In genomic region chr9:89531766-89532165, GRCh38 we compare ENCODE assay signal across 15 cellular contexts. TPM values are rescaled to one million over a fixed set of nuclear protein-coding genes. Genes with fewer than 3 reads are reported as not detected.
DNase-seq lines count a peak whose midpoint lies in the region; ATAC-seq, FAIRE-seq and TF ChIP-seq lines count a peak whose summit lies in the region.
"Had no signal": no experiment of that assay in that cellular context is flagged by ENCODE, and none has a peak within 500 bp of the region (broad histone marks: within the 10 kb centered on the region; RNA-seq: fewer than 3 reads in every experiment).

No MANE protein-coding gene starts in this region.

- no peak overlapping the region for H2AK5ac ChIP-seq in neuronal stem cell (ENCODE audit: low read depth, low read length)

- peak overlapping the region; percentile 94 for H3K27ac Mint-ChIP-seq in CD4-positive, alpha-beta T cell
- peak overlapping the region in 8 of 10 donors; percentile 58 to 95 (median 88) for H3K27ac Mint-ChIP-seq in naive thymus-derived CD8-positive, alpha-beta T cell

- H3K9ac ChIP-seq in neuronal stem cell (ENCODE audit: low read depth, low read length, poor library complexity): no peak overlapping the region
- H3K9ac ChIP-seq in colonic mucosa (ENCODE audit: low read depth in 2 of 2, low read length in 2 of 2): no peak overlapping the region

- no peak for TF ChIP-seq CTCF in CD4-positive, alpha-beta T cell (IDR thresholded peaks at IDR 0.05)
- TF ChIP-seq CTCF in colonic mucosa (IDR thresholded peaks at IDR 0.05): no peak

- no peaks in the 10 kb centered on the region for H3K79me1 ChIP-seq in neuronal stem cell (ENCODE audit: low read depth, low read length)

- H3K27me3 Mint-ChIP-seq in CD4-positive, alpha-beta T cell: no peaks in the 10 kb centered on the region
- H3K27me3 Mint-ChIP-seq in naive thymus-derived CD8-positive, alpha-beta T cell: no peaks in the 10 kb centered on the region

- CTCF ChIA-PET in CD4-positive, alpha-beta T cell (lab: Charles Lee): interaction anchor here (0.6 to 0.9 kb wide), 2 partner anchors 103 to 1334 kb away, joined by 3 read pairs; no protein-coding TSS in a partner anchor

- H3K4me3 Mint-ChIP-seq in CD4-positive, alpha-beta T cell: no peak overlapping the region
- peak overlapping the region in 6 of 10 donors; percentile 8 to 68 (median 38) for H3K4me3 Mint-ChIP-seq in naive thymus-derived CD8-positive, alpha-beta T cell

- no peaks in the 10 kb centered on the region for H3K27me3 ChIP-seq in CD4-positive, alpha-beta T cell (ENCODE audit: control insufficient read depth, insufficient read depth, low read length)
- H3K27me3 ChIP-seq in neuronal stem cell (ENCODE audit: control insufficient read depth in 3 of 3, insufficient read depth in 3 of 3, low read depth in 1 of 3, low read length in 3 of 3): peaks cover 0 to 14% (median 0%) of the 10 kb centered on the region in 3 experiments
- no peaks in the 10 kb centered on the region for H3K27me3 ChIP-seq in colonic mucosa
- H3K27me3 ChIP-seq: BE2C, MG63 had no signal

- ATAC-seq in CD4-positive, alpha-beta T cell (ENCODE audit: poor library complexity): no peak
- ATAC-seq in naive thymus-derived CD8-positive, alpha-beta T cell: no peak
- no peak for ATAC-seq in HG02840 (IDR thresholded peaks at IDR 0.05; ENCODE audit: low FRiP score, unreplicated experiment)

- H4K91ac ChIP-seq in neuronal stem cell (ENCODE audit: low read depth, low read length, poor library complexity): no peak overlapping the region

- no peaks in the 10 kb centered on the region for H3K9me3 Mint-ChIP-seq in CD4-positive, alpha-beta T cell
- peaks cover 0 to 7% (median 2%) of the 10 kb centered on the region in 9 donors for H3K9me3 Mint-ChIP-seq in naive thymus-derived CD8-positive, alpha-beta T cell

- peak; percentile 42 for FAIRE-seq in GM12892 (lab: Jason Lieb, UNC)
- FAIRE-seq: H54 had no signal

- H3K27ac ChIP-seq in CD4-positive, alpha-beta T cell (ENCODE audit: low read depth, low read length): no peak overlapping the region
- H3K27ac ChIP-seq in angular gyrus (ENCODE audit: low read depth, low read length) (peak overlapping the region; percentile 22), neuronal stem cell (replicated peaks; ENCODE audit: low read length) (no peak overlapping the region), colonic mucosa (no peak overlapping the region)

- H3K4ac ChIP-seq in neuronal stem cell (ENCODE audit: low read length): no peak overlapping the region

- no peaks in the 10 kb centered on the region for H3K36me3 ChIP-seq in neuronal stem cell (replicated peaks in 1 of 2; ENCODE audit: control insufficient read depth in 2 of 2, insufficient read depth in 2 of 2, low read length in 2 of 2)
- no peaks in the 10 kb centered on the region for H3K36me3 ChIP-seq in colonic mucosa
- H3K36me3 ChIP-seq: BE2C, MG63 had no signal

- WGBS in neuronal stem cell (ENCODE audit: extremely low coverage in 2 of 2, insufficient read length in 2 of 2, insufficient replicate concordance in 1 of 2), 2 donors: no CpG with 5 or more reads among the region's 4 CpGs

- TF ChIP-seq POLR2A in GM12892 (IDR thresholded peaks at IDR 0.05; ENCODE audit: low read depth, low read length): no peak

- intact Hi-C loops in CD4-positive, alpha-beta T cell (cut with DNase I, micrococcal nuclease): no loop called here
- intact Hi-C loops in colonic mucosa (cut with DNase I): no loop called here

- no peak overlapping the region for H3K18ac ChIP-seq in neuronal stem cell (ENCODE audit: low read length)

- POLR2A ChIA-PET in CD4-positive, alpha-beta T cell (lab: Charles Lee): interaction anchor here (1.1 to 3.2 kb wide), 3 partner anchors 9 to 41 kb away, joined by 7 to 13 read pairs (median 8); no protein-coding TSS in a partner anchor
- POLR2A ChIA-PET in naive thymus-derived CD8-positive, alpha-beta T cell (lab: Charles Lee): interaction anchor here (0.7 to 8.3 kb wide), 6 partner anchors 10 to 75 kb away, joined by 3 to 63 read pairs (median 4); no protein-coding TSS in a partner anchor

- H2BK15ac ChIP-seq in neuronal stem cell (ENCODE audit: low read length): no peak overlapping the region

- H3K4me1 ChIP-seq in neuronal stem cell (ENCODE audit: control insufficient read depth in 2 of 2, insufficient read depth in 1 of 2, low read depth in 1 of 2, low read length in 2 of 2): peaks cover 0 to 1% of the 10 kb centered on the region in 2 donors
- H3K4me1 ChIP-seq in colonic mucosa: no peaks in the 10 kb centered on the region

- DNase-seq in CD4-positive, alpha-beta T cell: no peak
- DNase-seq in GM12892 (ENCODE audit: insufficient read length) (no peak), neuronal stem cell (ENCODE audit: low spot score) (no peak), kidney glomerular epithelial cell (lab: John Stamatoyannopoulos, UW) (no peak), colonic mucosa (no peak)
- DNase-seq in naive thymus-derived CD8-positive, alpha-beta T cell: no peak
- DNase-seq: BE2C, KG1, MG63, NCI-H1092 treated with DMSO at 0.1 percent for 48 hours, NCI-H187, NCI-H446 had no signal

- H2BK12ac ChIP-seq in neuronal stem cell (ENCODE audit: low read length): no peak overlapping the region

- peaks cover 99% of the 10 kb centered on the region for H3K4me1 Mint-ChIP-seq in CD4-positive, alpha-beta T cell (ENCODE audit: low read depth)
- peaks cover 72 to 99% (median 98%) of the 10 kb centered on the region in 4 donors for H3K4me1 Mint-ChIP-seq in naive thymus-derived CD8-positive, alpha-beta T cell

- no peak overlapping the region for H2BK120ac ChIP-seq in neuronal stem cell (ENCODE audit: low read depth, low read length)

- H2AFZ ChIP-seq in neuronal stem cell (ENCODE audit: low read length): no peak overlapping the region

- no peaks in the 10 kb centered on the region for H3K36me3 Mint-ChIP-seq in CD4-positive, alpha-beta T cell (ENCODE audit: low read depth)
- peaks cover 0 to 5% (median 2%) of the 10 kb centered on the region in 3 donors for H3K36me3 Mint-ChIP-seq in naive thymus-derived CD8-positive, alpha-beta T cell

- no peak overlapping the region for H4K8ac ChIP-seq in neuronal stem cell (ENCODE audit: low read depth, low read length)

- no peaks in the 10 kb centered on the region for H3K9me3 ChIP-seq in CD4-positive, alpha-beta T cell (ENCODE audit: control insufficient read depth, low read length)
- peaks cover 0 to 3% of the 10 kb centered on the region in 2 donors for H3K9me3 ChIP-seq in neuronal stem cell (replicated peaks in 1 of 2; ENCODE audit: control insufficient read depth in 2 of 2, insufficient read depth in 1 of 2, low read depth in 1 of 2, low read length in 2 of 2)
- H3K9me3 ChIP-seq in colonic mucosa: no peaks in the 10 kb centered on the region
- H3K9me3 ChIP-seq: BE2C, MG63 had no signal

- H3K4me2 ChIP-seq in neuronal stem cell (ENCODE audit: insufficient read depth, low read length, poor library complexity, severe bottlenecking): no peak overlapping the region

- H3K14ac ChIP-seq in neuronal stem cell (ENCODE audit: low read length): no peak overlapping the region

- H3K23ac ChIP-seq in neuronal stem cell (ENCODE audit: low read depth, low read length, poor library complexity): no peak overlapping the region

- no peak overlapping the region for H2BK5ac ChIP-seq in neuronal stem cell (ENCODE audit: low read length)

- H3K4me3 ChIP-seq in neuronal stem cell (ENCODE audit: low read length in 2 of 2) (no peak overlapping the region), colonic mucosa (no peak overlapping the region)
- H3K4me3 ChIP-seq: MG63 had no signal

RNA-seq across cellular contexts. Expression of gene SEMA4D, which starts 33.9 kb away (rescaled TPM):
- 100 to 1,000 TPM; 399 to 430 TPM for total RNA-seq in CD4-positive, alpha-beta T cell
- polyA plus RNA-seq in GM12892 (2012; ENCODE audit: missing spikeins): 54.7 TPM
- total RNA-seq in naive thymus-derived CD8-positive, alpha-beta T cell: 100 to 1,000 TPM; 565 to 573 TPM
- 100 to 1,000 TPM; 154 to 359 (median 176) TPM for polyA plus RNA-seq in naive thymus-derived CD8-positive, alpha-beta T cell
- 23.2 TPM for polyA plus RNA-seq in neuronal stem cell (2013, experiment 1 of 2)
- 24.3 TPM for polyA plus RNA-seq in neuronal stem cell (2013, experiment 2 of 2)
- total RNA-seq in colonic mucosa: 10 to 100 TPM; 14.7 to 19.0 TPM

Comparison
In these comparisons a context has a peak if more than half of its experiments do, and no peak if none do; other contexts are left out.
1. RNA of gene SEMA4D, which starts 33.9 kb away (total RNA-seq): 565 to 573 TPM in naive thymus-derived CD8-positive, alpha-beta T cell and 399 to 430 TPM in CD4-positive, alpha-beta T cell; 14.7 to 19.0 TPM in colonic mucosa; every median in the first group is over 10 times any median in the second.